9 cellular contexts compared by ENCODE assay signal in genomic region chr2:224983719-224984388, GRCh38. TPM values are rescaled to one million over a fixed set of nuclear protein-coding genes. Genes with fewer than 3 reads are reported as not detected.
DNase-seq lines count a peak whose midpoint lies in the region; ATAC-seq, FAIRE-seq and TF ChIP-seq lines count a peak whose summit lies in the region.
"Had no signal": no experiment of that assay in that cellular context is flagged by ENCODE, and none has a peak within 500 bp of the region (broad histone marks: within the 10 kb centered on the region; RNA-seq: fewer than 3 reads in every experiment).

No MANE protein-coding gene starts in this region.

- H3K4me1 Mint-ChIP-seq in activated CD4-positive, alpha-beta T cell treated with anti-CD3 and anti-CD28 coated beads for 36 hours = peaks cover 81% of the 10 kb centered on the region
- H3K4me1 Mint-ChIP-seq in activated naive CD8-positive, alpha-beta T cell treated with anti-CD3 and anti-CD28 coated beads, Interleukin-2, amount 50 U/mL, for 24 hours = peaks cover 79% of the 10 kb centered on the region

- peaks cover 24% of the 10 kb centered on the region for H3K36me3 Mint-ChIP-seq in activated CD4-positive, alpha-beta T cell treated with anti-CD3 and anti-CD28 coated beads for 36 hours (ENCODE audit: low read depth)
- peaks cover 19% of the 10 kb centered on the region for H3K36me3 Mint-ChIP-seq in activated naive CD8-positive, alpha-beta T cell treated with anti-CD3 and anti-CD28 coated beads, Interleukin-2, amount 50 U/mL, for 24 hours (ENCODE audit: low read depth)

- H3K36me3 ChIP-seq in suprapubic skin = no peaks in the 10 kb centered on the region

- WGBS in suprapubic skin = 8% methylated on average over 7 of the region's 8 CpGs

- H3K27ac Mint-ChIP-seq in activated CD4-positive, alpha-beta T cell treated with anti-CD3 and anti-CD28 coated beads for 36 hours = peak overlapping the region; percentile 92
- H3K27ac Mint-ChIP-seq in activated naive CD8-positive, alpha-beta T cell treated with anti-CD3 and anti-CD28 coated beads, Interleukin-2, amount 50 U/mL, for 24 hours = peak overlapping the region; percentile 74

- TF ChIP-seq POLR2A in suprapubic skin (IDR thresholded peaks at IDR 0.05) = no peak

- no peaks in the 10 kb centered on the region for H3K9me3 ChIP-seq in suprapubic skin

- DNase-seq in activated CD4-positive, alpha-beta T cell treated with anti-CD3 and anti-CD28 coated beads for 36 hours = no peak
- no peak for DNase-seq in activated CD4-positive, alpha-beta T cell treated with anti-CD3 and anti-CD28 coated beads for 1 hour
- DNase-seq in activated naive CD8-positive, alpha-beta T cell treated with anti-CD3 and anti-CD28 coated beads, Interleukin-2, amount 50 U/mL, for 24 hours = no peak
- DNase-seq in suprapubic skin (ENCODE audit: low spot score in 2 of 2) (no peak), D721Med (ENCODE audit: insufficient read length, low spot score) (no peak), GM10248 (ENCODE audit: extremely low spot score) (no peak)
- no peak for DNase-seq in effector CD4-positive, alpha-beta T cell

- no peaks in the 10 kb centered on the region for H3K27me3 Mint-ChIP-seq in activated CD4-positive, alpha-beta T cell treated with anti-CD3 and anti-CD28 coated beads for 36 hours
- no peaks in the 10 kb centered on the region for H3K27me3 Mint-ChIP-seq in activated naive CD8-positive, alpha-beta T cell treated with anti-CD3 and anti-CD28 coated beads, Interleukin-2, amount 50 U/mL, for 24 hours

- TF ChIP-seq CTCF in suprapubic skin (IDR thresholded peaks at IDR 0.05) (no peak), D721Med (IDR thresholded peaks at IDR 0.05; ENCODE audit: insufficient read depth, missing control alignments) (no peak), GM10248 (IDR thresholded peaks at IDR 0.05; ENCODE audit: control extremely low read depth, extremely low read depth, low read depth, missing control alignments) (no peak)

- ATAC-seq in activated CD4-positive, alpha-beta T cell treated with anti-CD3 and anti-CD28 coated beads for 36 hours = no peak
- ATAC-seq in activated naive CD8-positive, alpha-beta T cell treated with anti-CD3 and anti-CD28 coated beads, Interleukin-2, amount 50 U/mL, for 24 hours = no peak

- H3K27ac ChIP-seq in layer of hippocampus (ENCODE audit: low read depth, low read length) (peak overlapping the region; percentile 50), suprapubic skin (peak overlapping the region; percentile 35)
- H3K27ac ChIP-seq: C4-2B had no signal

- POLR2A ChIA-PET in activated CD4-positive, alpha-beta T cell treated with anti-CD3 and anti-CD28 coated beads for 36 hours (lab: Charles Lee) = interaction anchor here (0.6 kb wide), 2 partner anchors 98 to 154 kb away, joined by 3 to 7 read pairs; no protein-coding TSS in a partner anchor
- POLR2A ChIA-PET in GM10248 (lab: Yijun Ruan, JAX) = interaction anchor here (0.6 kb wide), 1 partner anchor 26 kb away, joined by 4 read pairs; no protein-coding TSS in a partner anchor

- TF ChIP-seq EP300 in suprapubic skin (IDR thresholded peaks at IDR 0.05) = no peak

- CTCF ChIA-PET in activated CD4-positive, alpha-beta T cell treated with anti-CD3 and anti-CD28 coated beads for 36 hours (lab: Charles Lee) = interaction anchor here (1.2 to 6.2 kb wide), 4 partner anchors 9 to 59 kb away, joined by 3 to 35 read pairs (median 3); no protein-coding TSS in a partner anchor
- CTCF ChIA-PET in GM10248 (lab: Yijun Ruan, JAX) = interaction anchor here (0.8 to 11.3 kb wide), 6 partner anchors 10 to 51 kb away, joined by 3 to 113 read pairs (median 3); no protein-coding TSS in a partner anchor

- peak overlapping the region; percentile 34 for H3K4me3 Mint-ChIP-seq in activated CD4-positive, alpha-beta T cell treated with anti-CD3 and anti-CD28 coated beads for 36 hours
- peak overlapping the region; percentile 72 for H3K4me3 Mint-ChIP-seq in activated naive CD8-positive, alpha-beta T cell treated with anti-CD3 and anti-CD28 coated beads, Interleukin-2, amount 50 U/mL, for 24 hours

- peaks cover 22% of the 10 kb centered on the region for H3K4me1 ChIP-seq in suprapubic skin

- H3K4me3 ChIP-seq in suprapubic skin = peak overlapping the region; percentile 32

- H3K9me3 Mint-ChIP-seq in activated CD4-positive, alpha-beta T cell treated with anti-CD3 and anti-CD28 coated beads for 36 hours (ENCODE audit: low read depth) = no peaks in the 10 kb centered on the region
- H3K9me3 Mint-ChIP-seq in activated naive CD8-positive, alpha-beta T cell treated with anti-CD3 and anti-CD28 coated beads, Interleukin-2, amount 50 U/mL, for 24 hours = peaks cover 7% of the 10 kb centered on the region

- FAIRE-seq in D721Med (lab: Jason Lieb, UNC) = no peak

- intact Hi-C loops in activated CD4-positive, alpha-beta T cell treated with anti-CD3 and anti-CD28 coated beads for 36 hours (cut with DNase I, micrococcal nuclease) = loop anchor here (1.0 to 5.0 kb wide), 3 partner anchors 9 to 37 kb away; no protein-coding TSS in a partner anchor

- H3K27me3 ChIP-seq in layer of hippocampus (ENCODE audit: control insufficient read depth, insufficient read depth, low read length) (no peaks in the 10 kb centered on the region), suprapubic skin (no peaks in the 10 kb centered on the region)

RNA-seq across cellular contexts. Expression of gene DOCK10, which starts 58.4 kb away (rescaled TPM):
- total RNA-seq in activated CD4-positive, alpha-beta T cell treated with anti-CD3 and anti-CD28 coated beads for 36 hours = 100 to 1,000 TPM; 177 to 196 TPM
- total RNA-seq in suprapubic skin = 10 to 100 TPM in 3 of 4 donors, 1 to 10 TPM in 1; 8.1 to 35.4 (median 17.2) TPM

Comparison
In these comparisons a context has a peak if more than half of its experiments do, and no peak if none do; other contexts are left out.
1. RNA of gene DOCK10, which starts 58.4 kb away (total RNA-seq): 177 to 196 TPM in activated CD4-positive, alpha-beta T cell treated with anti-CD3 and anti-CD28 coated beads for 36 hours; 8.1 to 35.4 TPM in suprapubic skin; every median in the first group is over 4 times any median in the second.